Comparison of ENCODE assay signal across 9 cellular contexts in the genomic region with DNA sequence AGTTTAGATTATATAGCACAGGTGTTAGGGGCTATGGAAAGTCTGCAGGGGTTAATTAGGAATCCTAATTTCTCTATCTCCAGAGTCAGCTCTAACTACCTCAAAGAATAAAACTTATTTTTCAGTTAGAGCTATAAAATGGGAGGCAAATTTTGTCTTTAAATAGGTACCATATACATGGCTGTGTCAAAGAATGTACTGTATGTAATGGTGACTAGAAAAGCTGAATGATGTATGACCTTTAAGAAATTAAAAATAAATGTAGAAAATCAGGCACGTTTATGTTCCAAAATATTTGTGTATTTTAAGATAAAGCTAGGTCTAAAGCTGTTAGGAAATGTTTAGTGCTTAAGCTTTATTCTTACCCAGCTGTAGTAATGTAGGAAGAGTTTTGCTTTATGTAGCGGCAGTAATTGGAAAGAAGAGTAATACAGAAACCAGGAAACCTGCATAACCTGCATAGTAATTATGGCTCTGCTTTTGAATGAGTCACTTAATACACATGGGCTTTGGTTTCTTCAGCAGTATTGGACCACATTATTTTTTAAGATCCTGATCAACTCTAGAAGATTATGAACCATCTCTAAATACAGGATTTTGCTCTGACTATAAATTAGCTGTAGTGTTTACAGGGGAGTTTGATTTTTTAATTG.
DNase-seq lines count a peak whose midpoint lies in the region; ATAC-seq and TF ChIP-seq lines count a peak whose summit lies in the region.
"Had no signal": no experiment of that assay in that cellular context is flagged by ENCODE, and none has a peak within 500 bp of the region (broad histone marks: within the 10 kb centered on the region; RNA-seq: fewer than 3 reads in every experiment).

No MANE protein-coding gene starts in this region.

- H4K5ac ChIP-seq in mesendoderm (ENCODE audit: low read length): no peak overlapping the region

- no peak overlapping the region for H3K18ac ChIP-seq in mesendoderm (ENCODE audit: low read length)

- TF ChIP-seq POLR2A in esophagus squamous epithelium (IDR thresholded peaks at IDR 0.05): no peak

- peaks cover 0 to 33% (median 3%) of the 10 kb centered on the region in 3 donors for H3K4me1 ChIP-seq in esophagus squamous epithelium
- H3K4me1 ChIP-seq in mesendoderm (ENCODE audit: control insufficient read depth, low read depth, low read length): no peaks in the 10 kb centered on the region
- peaks cover 39% of the 10 kb centered on the region for H3K4me1 ChIP-seq in MM.1S (ENCODE audit: low read length)

- H2BK15ac ChIP-seq in mesendoderm (replicated peaks; ENCODE audit: low read depth): no peak overlapping the region

- no peaks in the 10 kb centered on the region for H3K79me1 ChIP-seq in mesendoderm (ENCODE audit: low read length)

- no peak overlapping the region for H2AK5ac ChIP-seq in mesendoderm (ENCODE audit: low read length)

- intact Hi-C loops in esophagus squamous epithelium (cut with DNase I): no loop called here

- H3K9me3 ChIP-seq in esophagus squamous epithelium (no peaks in the 10 kb centered on the region), MM.1S (replicated peaks; ENCODE audit: insufficient read depth, low read length) (no peaks in the 10 kb centered on the region)

- no peak overlapping the region for H3K4ac ChIP-seq in mesendoderm (ENCODE audit: low read depth, low read length)

- WGBS in esophagus squamous epithelium, 2 donors: 50 to 57% methylated on average over 2 of the region's 2 CpGs
- WGBS in mesendoderm (ENCODE audit: extremely low coverage, insufficient coverage, low lambda C conversion rate): no CpG with 5 or more reads among the region's 2 CpGs

- no peaks in the 10 kb centered on the region for H4K20me1 ChIP-seq in MM.1S (ENCODE audit: insufficient read depth, low read length)

- no peak overlapping the region for H2BK5ac ChIP-seq in mesendoderm (ENCODE audit: low read length)

- peaks cover under 1 to 97% (median 3%) of the 10 kb centered on the region in 3 donors for H3K36me3 ChIP-seq in esophagus squamous epithelium
- no peaks in the 10 kb centered on the region for H3K36me3 ChIP-seq in mesendoderm (ENCODE audit: control insufficient read depth, insufficient read depth, low read length)
- H3K36me3 ChIP-seq in MM.1S (replicated peaks; ENCODE audit: insufficient read depth, low read length): no peaks in the 10 kb centered on the region; the same call in 1 of the 2 replicates

- H3K23ac ChIP-seq in mesendoderm (ENCODE audit: low read length): no peak overlapping the region

- H2AFZ ChIP-seq in MM.1S (ENCODE audit: low read length): no peak overlapping the region

- H3K9me2 ChIP-seq in MM.1S (replicated peaks; ENCODE audit: insufficient read depth, low read length): no peaks in the 10 kb centered on the region

- H3K27ac ChIP-seq in esophagus squamous epithelium (peak overlapping the region; percentile 4 to 63 (median 43)), mesendoderm (ENCODE audit: low read depth, low read length) (no peak overlapping the region), MM.1S (ENCODE audit: low read length) (no peak overlapping the region)
- H3K27ac ChIP-seq: VCaP had no signal

- H3K4me3 ChIP-seq in esophagus squamous epithelium (no peak overlapping the region), mesendoderm (ENCODE audit: low read length) (no peak overlapping the region), MM.1S (ENCODE audit: low read length) (no peak overlapping the region)

- H3K79me2 ChIP-seq in mesendoderm (ENCODE audit: control insufficient read depth, insufficient read depth, low read length) (no peaks in the 10 kb centered on the region), MM.1S (ENCODE audit: low read length) (peaks cover 74% of the 10 kb centered on the region)

- H3K9ac ChIP-seq in mesendoderm (ENCODE audit: low read length) (no peak overlapping the region), MM.1S (ENCODE audit: low read length) (no peak overlapping the region)

- H2BK120ac ChIP-seq in mesendoderm (ENCODE audit: low read depth, low read length): no peak overlapping the region

- H4K8ac ChIP-seq in mesendoderm (ENCODE audit: low read depth, low read length): no peak overlapping the region

- H3F3A ChIP-seq in MM.1S (ENCODE audit: insufficient read depth, low read length): peaks cover 44% of the 10 kb centered on the region

- peak; percentile 49 for ATAC-seq in GM18499 (IDR thresholded peaks at IDR 0.05; ENCODE audit: insufficient read depth, unreplicated experiment)
- ATAC-seq in GM21447 (IDR thresholded peaks at IDR 0.05; ENCODE audit: unreplicated experiment): peak; percentile 70
- peak; percentile 70 for ATAC-seq in HG03571 (IDR thresholded peaks at IDR 0.05; ENCODE audit: unreplicated experiment)

- H3K4me2 ChIP-seq in mesendoderm (ENCODE audit: low read length) (no peak overlapping the region), MM.1S (ENCODE audit: low read depth, low read length) (no peak overlapping the region)

- DNase-seq in esophagus squamous epithelium (lab: John Stamatoyannopoulos, UW): no peak
- DNase-seq in NCI-H524 treated with DMSO at 0.1 percent for 48 hours (lab: John Stamatoyannopoulos, UW): no peak
- DNase-seq in mesendoderm: no peak
- DNase-seq in MM.1S: no peak
- DNase-seq in hepatic stellate cell (ENCODE audit: low spot score): no peak

- H3K27me3 ChIP-seq in esophagus squamous epithelium (no peaks in the 10 kb centered on the region), mesendoderm (ENCODE audit: insufficient read depth, low read length, poor library complexity) (no peaks in the 10 kb centered on the region), MM.1S (replicated peaks; ENCODE audit: insufficient read depth, low read length) (no peaks in the 10 kb centered on the region)

- H3K56ac ChIP-seq in mesendoderm (ENCODE audit: low read length): no peak overlapping the region

- no peak for TF ChIP-seq CTCF in esophagus squamous epithelium (IDR thresholded peaks at IDR 0.05)
- TF ChIP-seq CTCF in MM.1S (IDR thresholded peaks at IDR 0.05; ENCODE audit: low read length): no peak

Comparison
In these comparisons a context has a peak if more than half of its experiments do, and no peak if none do; other contexts are left out.
1. H3K27ac ChIP-seq: peak in esophagus squamous epithelium (4 of 4); none in mesendoderm (single experiment) and MM.1S (single experiment).
2. Peak in every context shown above with its lines, with median percentiles within 50 percentile points of each other: ATAC-seq.